Comparison of ENCODE assay signal across 13 cellular contexts in the genomic region with DNA sequence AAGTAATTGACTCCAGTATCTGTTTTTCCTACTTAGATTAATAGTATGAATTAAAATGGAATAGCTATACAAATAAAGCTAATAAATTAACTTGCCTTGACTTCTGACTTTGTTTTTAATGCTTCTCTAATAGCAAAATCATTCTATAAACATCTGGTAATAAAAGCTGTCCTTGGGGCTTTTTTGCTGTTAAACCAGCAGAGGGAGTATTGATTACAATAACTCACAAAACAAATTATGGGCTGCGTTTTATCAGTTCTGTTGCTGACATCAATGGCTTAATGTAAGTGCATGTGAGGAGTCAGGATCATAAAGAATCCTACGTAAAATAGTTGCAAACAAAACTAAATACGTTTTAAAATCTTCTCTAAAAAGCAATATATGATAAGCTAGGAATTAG.
DNase-seq lines count a peak whose midpoint lies in the region; TF ChIP-seq lines count a peak whose summit lies in the region.
"Had no signal": no experiment of that assay in that cellular context is flagged by ENCODE, and none has a peak within 500 bp of the region (broad histone marks: within the 10 kb centered on the region; RNA-seq: fewer than 3 reads in every experiment).

No MANE protein-coding gene starts in this region.

- H3K9me3 Mint-ChIP-seq in MCF 10A (ENCODE audit: unreplicated experiment), result peaks cover 9% of the 10 kb centered on the region
- peaks cover 35% of the 10 kb centered on the region for H3K9me3 Mint-ChIP-seq in HFFc6

- H3K4me3 Mint-ChIP-seq in MCF 10A (ENCODE audit: unreplicated experiment), result no peak overlapping the region
- no peak overlapping the region for H3K4me3 Mint-ChIP-seq in HFFc6
- H3K4me3 Mint-ChIP-seq: activated B cell treated with CpG ODN at 0.5 μM for 24 hours; activated T-cell treated with anti-CD3 and anti-CD28 coated beads, Interleukin-2, amount 50 U/mL, for 72 hours; central memory CD8-positive, alpha-beta T cell had no signal

- no peaks in the 10 kb centered on the region for H3K27me3 ChIP-seq in breast epithelium

- H3K4me1 Mint-ChIP-seq in MCF 10A (ENCODE audit: insufficient read depth, unreplicated experiment), result no peaks in the 10 kb centered on the region
- no peaks in the 10 kb centered on the region for H3K4me1 Mint-ChIP-seq in HFFc6 (ENCODE audit: low read depth)
- H3K4me1 Mint-ChIP-seq: activated B cell treated with CpG ODN at 0.5 μM for 24 hours; central memory CD8-positive, alpha-beta T cell had no signal

- H3K36me3 Mint-ChIP-seq in MCF 10A (ENCODE audit: insufficient read depth, unreplicated experiment) (no peaks in the 10 kb centered on the region), HFFc6 (ENCODE audit: low read depth) (no peaks in the 10 kb centered on the region)

- H3K9me3 ChIP-seq in breast epithelium, result no peaks in the 10 kb centered on the region

- H3K27me3 Mint-ChIP-seq in MCF 10A (ENCODE audit: insufficient read depth, unreplicated experiment) (no peaks in the 10 kb centered on the region), HFFc6 (ENCODE audit: insufficient read depth) (no peaks in the 10 kb centered on the region)
- H3K27me3 Mint-ChIP-seq: activated B cell treated with CpG ODN at 0.5 μM for 24 hours; central memory CD8-positive, alpha-beta T cell had no signal

- no peaks in the 10 kb centered on the region for H3K4me1 ChIP-seq in breast epithelium

- CTCF ChIA-PET in MCF 10A (lab: Yijun Ruan, JAX), result interaction anchor here (0.6 to 3.0 kb wide), 25 partner anchors 8 to 1695 kb away, joined by 3 to 13 read pairs (median 3); no protein-coding TSS in a partner anchor

- DNase-seq in MCF 10A (ENCODE audit: unreplicated experiment) (no peak), breast epithelium (ENCODE audit: low spot score in 2 of 2) (no peak), RKO (ENCODE audit: low spot score) (peak; percentile 37), fibroblast of mammary gland (ENCODE audit: low read depth) (no peak), HuH-7 (ENCODE audit: low spot score) (no peak), HFFc6 (no peak)
- DNase-seq in stimulated activated CD4-positive, alpha-beta T cell treated with anti-CD3 and anti-CD28 coated beads, Interleukin-4, amount 100 ng/mL, for 24 hours, result no peak
- DNase-seq in effector CD4-positive, alpha-beta T cell, result no peak
- DNase-seq: activated B cell treated with CpG ODN at 0.5 μM for 24 hours; activated T-cell treated with anti-CD3 and anti-CD28 coated beads, Interleukin-2, amount 50 U/mL, for 72 hours; foreskin fibroblast; NCI-H1417 treated with DMSO at 0.1 percent for 48 hours had no signal

- no peaks in the 10 kb centered on the region for H3K36me3 ChIP-seq in breast epithelium

- POLR2A ChIA-PET in MCF 10A (lab: Yijun Ruan, JAX), result interaction anchor here (0.9 to 1.3 kb wide), 2 partner anchors 9 to 13 kb away, joined by 3 to 4 read pairs; no protein-coding TSS in a partner anchor

- peak; percentile 35 for TF ChIP-seq CTCF in MCF 10A (IDR thresholded peaks at IDR 0.05; ENCODE audit: unreplicated experiment)
- TF ChIP-seq CTCF in breast epithelium (IDR thresholded peaks at IDR 0.05), result no peak
- TF ChIP-seq CTCF in fibroblast of mammary gland (conservative IDR thresholded peaks at IDR 0.05; ENCODE audit: control insufficient read depth, insufficient read depth, low read depth, low read length), result peak; percentile 23
- no peak; the same call in 1 of the 2 replicates for TF ChIP-seq CTCF in HFFc6 (IDR thresholded peaks at IDR 0.05)

- no peak overlapping the region for H3K27ac ChIP-seq in breast epithelium

- intact Hi-C loops in MCF 10A (cut with micrococcal nuclease), result loop anchor here (1.0 to 10.0 kb wide), 4 partner anchors 269 to 669 kb away; a partner anchor contains a TSS
- intact Hi-C loops in breast epithelium (cut with DNase I; ENCODE audit: low total_unique reads), result no loop called here

- BruUV-seq in MCF 10A (replicated peaks; lab: Mats Ljungman, UMichigan), result no TSS peak

- TF ChIP-seq POLR2A in breast epithelium (IDR thresholded peaks at IDR 0.05), result no peak

- no peak overlapping the region for H3K27ac Mint-ChIP-seq in MCF 10A (ENCODE audit: low read depth, unreplicated experiment)
- no peak overlapping the region for H3K27ac Mint-ChIP-seq in HFFc6
- H3K27ac Mint-ChIP-seq: activated B cell treated with CpG ODN at 0.5 μM for 24 hours; activated T-cell treated with anti-CD3 and anti-CD28 coated beads, Interleukin-2, amount 50 U/mL, for 72 hours had no signal

- no peak overlapping the region for H3K4me3 ChIP-seq in breast epithelium
- no peak overlapping the region for H3K4me3 ChIP-seq in fibroblast of mammary gland (ENCODE audit: control insufficient read depth, low read depth, low read length)

Comparison
In these comparisons a context has a peak if more than half of its experiments do, and no peak if none do; other contexts are left out.
1. CTCF ChIP-seq: peak in MCF 10A (single experiment) and fibroblast of mammary gland (single experiment); none in breast epithelium (0 of 3) and HFFc6 (single experiment).